ENCODE assay signal across 27 cellular contexts in genomic region chr1:240976685-240977084, GRCh38.
"Had no signal": no experiment of that assay in that cellular context is flagged by ENCODE, and none has a peak within 500 bp of the region (broad histone marks: within the 10 kb centered on the region; RNA-seq: fewer than 3 reads in every experiment).

No MANE protein-coding gene starts in this region.

- H3K27me3 ChIP-seq: stomach, suprapubic skin, testis, thyroid gland, tibial artery, tibial nerve, transverse colon, upper lobe of left lung, upper lobe of right lung, uterus, vagina had no signal

- H3K27ac ChIP-seq: stomach, suprapubic skin, testis, thoracic aorta, thyroid gland, tibial artery, tibial nerve, transverse colon, upper lobe of left lung, upper lobe of right lung, uterus, vagina had no signal

- FAIRE-seq: urothelium cell line had no signal

- H3K9me3 ChIP-seq: testis, thoracic aorta, thyroid gland, tibial artery, tibial nerve, transverse colon, upper lobe of left lung, upper lobe of right lung, uterus, vagina had no signal

- ATAC-seq: stimulated activated effector memory CD8-positive, alpha-beta T cell treated with anti-CD3 and anti-CD28 coated beads, Interleukin-12 subunit alpha, Interleukin-12 subunit beta, amount 100 ng/mL, for 72 hours; stimulated activated memory B cell treated with anti-CD40 and anti-IgM and Interleukin-4, amounts not matched to agents 10 μg/mL and 1 μg/mL and 100 μg/mL, for 72 hours; stimulated activated naive B cell treated with anti-CD40 and anti-IgM and Interleukin-4, amounts not matched to agents 10 μg/mL and 1 μg/mL and 100 μg/mL, for 72 hours; stimulated activated naive CD8-positive, alpha-beta T cell treated with anti-CD3 and anti-CD28 coated beads, Interleukin-15, amount 100 ng/mL, for 72 hours; stimulated activated naive CD8-positive, alpha-beta T cell treated with anti-CD3 and anti-CD28 coated beads, Interleukin-15, Interleukin-2, amounts not matched to agents 100 U/mL and 50 U/mL, for 24 hours; upper lobe of right lung had no signal

- H3K4me3 ChIP-seq: stomach, suprapubic skin, testis, thoracic aorta, thyroid gland, tibial artery, tibial nerve, transverse colon, upper lobe of left lung, upper lobe of right lung, uterus, vagina had no signal

- H3K4me1 ChIP-seq: stomach, suprapubic skin, testis, thyroid gland, tibial artery, tibial nerve, transverse colon, upper lobe of left lung, upper lobe of right lung, uterus, vagina had no signal

- DNase-seq: stimulated activated CD4-positive, alpha-beta T cell treated with anti-CD3 and anti-CD28 coated beads, Interleukin-2, amount 100 ng/mL, for 48 hours; stimulated activated CD4-positive, alpha-beta T cell treated with anti-CD3 and anti-CD28 coated beads, Interleukin-4, amount 100 ng/mL, for 1 hour; stimulated activated CD4-positive, alpha-beta T cell treated with anti-CD3 and anti-CD28 coated beads, Interleukin-4, amount 100 ng/mL, for 24 hours; stimulated activated CD4-positive, alpha-beta T cell treated with anti-CD3 and anti-CD28 coated beads, Interleukin-4, amount 100 ng/mL, for 4 hours; stimulated activated CD8-positive, alpha-beta memory T cell treated with anti-CD3 and anti-CD28 coated beads, Interleukin-4, amount 100 ng/mL, for 48 hours; stimulated activated naive B cell treated with anti-CD40 and anti-IgM and Interleukin-4, amounts not matched to agents 10 μg/mL and 1 μg/mL and 100 μg/mL, for 72 hours; stimulated activated naive CD4-positive, alpha-beta T cell; stimulated activated naive CD4-positive, alpha-beta T cell treated with Interleukin-2 at 50 U/mL for 16 hours; stimulated activated naive CD8-positive, alpha-beta T cell treated with anti-CD3 and anti-CD28 coated beads, Interleukin-15, amount 100 ng/mL, for 72 hours; stimulated activated naive CD8-positive, alpha-beta T cell treated with anti-CD3 and anti-CD28 coated beads, Interleukin-15, Interleukin-2, amounts not matched to agents 100 U/mL and 50 U/mL, for 24 hours; stomach; substantia nigra; testis; thyroid gland; tibial artery; transverse colon; trophoblast cell; upper lobe of left lung; upper lobe of right lung; uterus had no signal

- H3K36me3 ChIP-seq: stomach, suprapubic skin, thoracic aorta, thyroid gland, tibial artery, tibial nerve, transverse colon, upper lobe of left lung, upper lobe of right lung, uterus, vagina had no signal
